Comparison of ENCODE assay signal across 8 cellular contexts in genomic region chr11:64304316-64305072, GRCh38. TPM values are rescaled to one million over a fixed set of nuclear protein-coding genes. Genes with fewer than 3 reads are reported as not detected.
DNase-seq lines count a peak whose midpoint lies in the region; ATAC-seq and TF ChIP-seq lines count a peak whose summit lies in the region.

No MANE protein-coding gene starts in this region.

- peaks cover 34% of the 10 kb centered on the region for H3K27me3 Mint-ChIP-seq in CD4-positive, alpha-beta T cell
- H3K27me3 Mint-ChIP-seq in activated CD4-positive, alpha-beta memory T cell treated with anti-CD3 and anti-CD28 coated beads, Interleukin-2, amount 10 ng/mL, durations not matched to agents 7 days and 5 days, result peaks cover 18% of the 10 kb centered on the region

- H3K4me1 Mint-ChIP-seq in CD4-positive, alpha-beta T cell (ENCODE audit: low read depth), result peaks cover 42% of the 10 kb centered on the region
- H3K4me1 Mint-ChIP-seq in activated CD4-positive, alpha-beta memory T cell treated with anti-CD3 and anti-CD28 coated beads, Interleukin-2, amount 10 ng/mL, durations not matched to agents 7 days and 5 days, result peaks cover 48% of the 10 kb centered on the region

- TF ChIP-seq CTCF in CD4-positive, alpha-beta T cell (IDR thresholded peaks at IDR 0.05), result peak; percentile 92
- peak; percentile 87 for TF ChIP-seq CTCF in lower lobe of right lung (IDR thresholded peaks at IDR 0.05)

- H3K9ac ChIP-seq in duodenal mucosa (ENCODE audit: low read depth in 1 of 2, low read length in 2 of 2), result peak overlapping the region; percentile 83 to 86

- intact Hi-C loops in CD4-positive, alpha-beta T cell (cut with DNase I, micrococcal nuclease), result loop anchor here (1.0 to 10.0 kb wide), 13 partner anchors 13 to 467 kb away; partner anchors contain the start of genes CCDC88B (in 2 of the 2), FKBP2 (in 1 of the 2), GPR137 (in 1 of the 2) and MARK2 (in 1 of the 2)
- intact Hi-C loops in lower lobe of right lung (cut with DNase I), result no loop called here

- DNase-seq in CD4-positive, alpha-beta T cell, result peak; percentile 88 to 97 (median 93)
- peak; percentile 91 for DNase-seq in HK-2 (ENCODE audit: unreplicated experiment)
- DNase-seq in NCI-H82 (lab: John Stamatoyannopoulos, UW), result peak; percentile 95
- DNase-seq in activated CD4-positive, alpha-beta memory T cell treated with anti-CD3 and anti-CD28 coated beads, Interleukin-2, amount 10 ng/mL, durations not matched to agents 7 days and 5 days, result peak; percentile 95
- peak; percentile 97 for DNase-seq in lower lobe of right lung
- DNase-seq in stimulated activated CD4-positive, alpha-beta T cell treated with anti-CD3 and anti-CD28 coated beads, TNF-alpha, amount 100 ng/mL, for 24 hours (ENCODE audit: low read depth in 3 of 3), result peak; percentile 89 to 97 (median 90)

- H3K36me3 ChIP-seq in duodenal mucosa (ENCODE audit: control insufficient read depth in 1 of 2, insufficient read depth in 2 of 2, low read length in 2 of 2), result peaks cover 0 to 12% of the 10 kb centered on the region in 2 donors
- H3K36me3 ChIP-seq in lower lobe of right lung, result peaks cover 9% of the 10 kb centered on the region

- H3K4me1 ChIP-seq in duodenal mucosa (ENCODE audit: control insufficient read depth in 1 of 2, insufficient read depth in 2 of 2, low read length in 2 of 2), result peaks cover 28 to 41% of the 10 kb centered on the region in 2 donors
- H3K4me1 ChIP-seq in lower lobe of right lung, result peaks cover 41% of the 10 kb centered on the region

- H3K36me3 Mint-ChIP-seq in CD4-positive, alpha-beta T cell (ENCODE audit: low read depth), result peaks cover 7% of the 10 kb centered on the region
- peaks cover 14% of the 10 kb centered on the region for H3K36me3 Mint-ChIP-seq in activated CD4-positive, alpha-beta memory T cell treated with anti-CD3 and anti-CD28 coated beads, Interleukin-2, amount 10 ng/mL, durations not matched to agents 7 days and 5 days (ENCODE audit: low read depth)

- H3K4me3 ChIP-seq in duodenal mucosa (ENCODE audit: low read depth in 1 of 2, low read length in 2 of 2) (peak overlapping the region; percentile 70 to 82), lower lobe of right lung (peak overlapping the region; percentile 75)

- peak; percentile 27 for ATAC-seq in CD4-positive, alpha-beta T cell (ENCODE audit: poor library complexity)
- peak; percentile 43 for ATAC-seq in GM19395 (IDR thresholded peaks at IDR 0.05; ENCODE audit: unreplicated experiment)
- ATAC-seq in lower lobe of right lung, result peak; percentile 66 to 72

- POLR2A ChIA-PET in CD4-positive, alpha-beta T cell (lab: Charles Lee), result interaction anchor here (0.7 to 7.6 kb wide), 15 partner anchors 12 to 119 kb away, joined by 3 to 105 read pairs (median 8); partner anchors contain the start of genes BAD, CCDC88B, FERMT3 and FKBP2
- POLR2A ChIA-PET in activated CD4-positive, alpha-beta memory T cell treated with anti-CD3 and anti-CD28 coated beads, Interleukin-2, amount 10 ng/mL, durations not matched to agents 7 days and 5 days (lab: Charles Lee), result interaction anchor here (0.8 to 5.4 kb wide), 21 partner anchors 10 to 474 kb away, joined by 3 to 77 read pairs (median 4); partner anchors contain the start of genes BAD, CCDC88B, DNAJC4 and FERMT3

- H3K9me3 ChIP-seq in CD4-positive, alpha-beta T cell (ENCODE audit: control insufficient read depth, low read length), result no peaks in the 10 kb centered on the region
- H3K9me3 ChIP-seq in duodenal mucosa (ENCODE audit: control insufficient read depth in 1 of 2, low read length in 2 of 2), result no peaks in the 10 kb centered on the region
- H3K9me3 ChIP-seq in lower lobe of right lung, result no peaks in the 10 kb centered on the region

- peak overlapping the region; percentile 98 for H3K4me3 Mint-ChIP-seq in CD4-positive, alpha-beta T cell
- H3K4me3 Mint-ChIP-seq in activated CD4-positive, alpha-beta memory T cell treated with anti-CD3 and anti-CD28 coated beads, Interleukin-2, amount 10 ng/mL, durations not matched to agents 7 days and 5 days, result peak overlapping the region; percentile 87

- no peaks in the 10 kb centered on the region for H3K9me3 Mint-ChIP-seq in CD4-positive, alpha-beta T cell
- H3K9me3 Mint-ChIP-seq in activated CD4-positive, alpha-beta memory T cell treated with anti-CD3 and anti-CD28 coated beads, Interleukin-2, amount 10 ng/mL, durations not matched to agents 7 days and 5 days, result no peaks in the 10 kb centered on the region

- H3K27ac ChIP-seq in CD4-positive, alpha-beta T cell (ENCODE audit: low read depth, low read length), result peak overlapping the region; percentile 84
- peak overlapping the region; percentile 92 for H3K27ac ChIP-seq in duodenal mucosa (ENCODE audit: low read depth, low read length)
- peak overlapping the region; percentile 96 for H3K27ac ChIP-seq in lower lobe of right lung

- H3K27me3 ChIP-seq in CD4-positive, alpha-beta T cell (ENCODE audit: control insufficient read depth, insufficient read depth, low read length), result peaks cover 26% of the 10 kb centered on the region
- H3K27me3 ChIP-seq in duodenal mucosa (ENCODE audit: control insufficient read depth in 1 of 2, insufficient read depth in 2 of 2, low read length in 2 of 2) (peaks cover 14% of the 10 kb centered on the region in 2 donors), lower lobe of right lung (ENCODE audit: low read depth) (peaks cover 14% of the 10 kb centered on the region)

- H3K27ac Mint-ChIP-seq in CD4-positive, alpha-beta T cell, result peak overlapping the region; percentile 96
- peak overlapping the region; percentile 97 for H3K27ac Mint-ChIP-seq in activated CD4-positive, alpha-beta memory T cell treated with anti-CD3 and anti-CD28 coated beads, Interleukin-2, amount 10 ng/mL, durations not matched to agents 7 days and 5 days

- CTCF ChIA-PET in CD4-positive, alpha-beta T cell (lab: Charles Lee), result interaction anchor here (0.6 to 6.0 kb wide), 30 partner anchors 13 to 1448 kb away, joined by 3 to 123 read pairs (median 5); partner anchors contain the start of genes BAD, CCDC88B, FERMT3 and GPR137
- CTCF ChIA-PET in activated CD4-positive, alpha-beta memory T cell treated with anti-CD3 and anti-CD28 coated beads, Interleukin-2, amount 10 ng/mL, durations not matched to agents 7 days and 5 days (lab: Charles Lee), result interaction anchor here (0.6 to 6.3 kb wide), 33 partner anchors 10 to 303 kb away, joined by 3 to 154 read pairs (median 5); partner anchors contain the start of genes BAD, DNAJC4, FERMT3 and FKBP2

RNA-seq across cellular contexts. Expression of gene ESRRA, which starts 0.8 kb away (rescaled TPM):
- total RNA-seq in CD4-positive, alpha-beta T cell, result 10 to 100 TPM; 10.9 to 12.0 TPM
- 10 to 100 TPM; 38.5 to 42.2 TPM for total RNA-seq in activated CD4-positive, alpha-beta memory T cell treated with anti-CD3 and anti-CD28 coated beads, Interleukin-2, amount 10 ng/mL, durations not matched to agents 7 days and 5 days
- total RNA-seq in lower lobe of right lung, result 47.9 TPM

RNA-seq across cellular contexts. Expression of gene CATSPERZ, which starts 4.3 kb away (rescaled TPM):
- total RNA-seq in CD4-positive, alpha-beta T cell, result not detected
- total RNA-seq in activated CD4-positive, alpha-beta memory T cell treated with anti-CD3 and anti-CD28 coated beads, Interleukin-2, amount 10 ng/mL, durations not matched to agents 7 days and 5 days, result not detected
- not detected for total RNA-seq in lower lobe of right lung

RNA-seq across cellular contexts. Expression of gene TRMT112, which starts 12.9 kb away (rescaled TPM):
- 10 to 100 TPM; 70.5 to 71.4 TPM for total RNA-seq in CD4-positive, alpha-beta T cell
- total RNA-seq in activated CD4-positive, alpha-beta memory T cell treated with anti-CD3 and anti-CD28 coated beads, Interleukin-2, amount 10 ng/mL, durations not matched to agents 7 days and 5 days, result 100 to 1,000 TPM; 137 to 145 TPM
- total RNA-seq in lower lobe of right lung, result 178 TPM

RNA-seq across cellular contexts. Expression of gene KCNK4, which starts 13.4 kb away (rescaled TPM):
- total RNA-seq in CD4-positive, alpha-beta T cell, result under 1 TPM in 1 of 2 experiments, not detected in 1; 0.14 TPM
- under 1 TPM in 1 of 2 experiments, not detected in 1; 0.15 TPM for total RNA-seq in activated CD4-positive, alpha-beta memory T cell treated with anti-CD3 and anti-CD28 coated beads, Interleukin-2, amount 10 ng/mL, durations not matched to agents 7 days and 5 days
- total RNA-seq in lower lobe of right lung, result not detected

RNA-seq across cellular contexts. Expression of gene PRDX5, which starts 13.4 kb away (rescaled TPM):
- total RNA-seq in CD4-positive, alpha-beta T cell, result 10 to 100 TPM; 31.7 to 33.1 TPM
- total RNA-seq in activated CD4-positive, alpha-beta memory T cell treated with anti-CD3 and anti-CD28 coated beads, Interleukin-2, amount 10 ng/mL, durations not matched to agents 7 days and 5 days, result 100 to 1,000 TPM; 137 to 139 TPM
- 203 TPM for total RNA-seq in lower lobe of right lung

Comparison
In these comparisons a context has a peak if more than half of its experiments do, and no peak if none do; other contexts are left out.
1. Peak in every context shown above with its lines: DNase-seq, ATAC-seq, H3K4me3 ChIP-seq and H3K27ac ChIP-seq.